Comparison of ENCODE assay signal across 5 cellular contexts in genomic region chr4:56940403-56940802, GRCh38.
"Had no signal": no experiment of that assay in that cellular context is flagged by ENCODE, and none has a peak within 500 bp of the region (broad histone marks: within the 10 kb centered on the region; RNA-seq: fewer than 3 reads in every experiment).

No MANE protein-coding gene starts in this region.

- H3K4me3 Mint-ChIP-seq: GM23338, H9 had no signal

- H3K9me3 Mint-ChIP-seq: GM23338, H9 had no signal

- H3K27ac Mint-ChIP-seq: GM23338, H9 had no signal

- DNase-seq: H9, HCEC 1CT, IMR-90 had no signal

- H3K4me1 Mint-ChIP-seq: GM23338, H9 had no signal

- H3K4me3 ChIP-seq: GM23338, K562 had no signal

- ATAC-seq: GM23338, K562 had no signal
